1 cellular context compared by ENCODE assay signal in the genomic region with DNA sequence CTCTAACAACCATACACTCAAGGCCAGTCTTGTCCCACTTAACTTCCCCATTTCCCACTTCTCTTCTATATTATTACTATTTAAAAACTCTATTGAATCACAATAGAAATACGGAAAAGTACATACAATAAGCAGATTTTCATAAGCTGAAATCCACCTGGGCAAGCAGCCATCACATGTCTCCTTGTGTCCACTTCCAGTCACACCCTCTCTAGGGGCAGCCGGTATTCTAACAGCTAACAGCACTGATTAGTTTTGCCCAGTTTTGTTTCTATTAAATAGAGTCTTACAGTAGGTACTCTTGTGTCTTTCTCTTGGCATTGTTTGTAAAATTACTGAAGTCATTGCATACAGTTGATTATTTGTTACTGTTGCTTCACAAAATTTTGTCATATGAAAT.
TF ChIP-seq lines count a peak whose summit lies in the region.

No MANE protein-coding gene starts in this region.

TF ChIP-seq in GM12878, 131 proteins besides CTCF, POLR2A, EP300 and RAD21:
- TF ChIP-seq JUNB (IDR thresholded peaks at IDR 0.05) (no peak), CBFB (IDR thresholded peaks at IDR 0.05; ENCODE audit: low read depth) (no peak), IKZF2 (IDR thresholded peaks at IDR 0.05) (no peak), PAX5 (IDR thresholded peaks at IDR 0.05; ENCODE audit: borderline replicate concordance, low read depth, low read length) (no peak), IKZF1 (conservative IDR thresholded peaks at IDR 0.05) (no peak), WRNIP1 (IDR thresholded peaks at IDR 0.05; ENCODE audit: borderline replicate concordance, low read depth, low read length) (no peak), BMI1 (IDR thresholded peaks at IDR 0.05; ENCODE audit: borderline replicate concordance) (no peak), ZNF217 (IDR thresholded peaks at IDR 0.05) (no peak), EED (IDR thresholded peaks at IDR 0.05; ENCODE audit: low read depth) (no peak), SMAD5 (IDR thresholded peaks at IDR 0.05; ENCODE audit: low read depth) (no peak)
- TF ChIP-seq, protein P1, sequence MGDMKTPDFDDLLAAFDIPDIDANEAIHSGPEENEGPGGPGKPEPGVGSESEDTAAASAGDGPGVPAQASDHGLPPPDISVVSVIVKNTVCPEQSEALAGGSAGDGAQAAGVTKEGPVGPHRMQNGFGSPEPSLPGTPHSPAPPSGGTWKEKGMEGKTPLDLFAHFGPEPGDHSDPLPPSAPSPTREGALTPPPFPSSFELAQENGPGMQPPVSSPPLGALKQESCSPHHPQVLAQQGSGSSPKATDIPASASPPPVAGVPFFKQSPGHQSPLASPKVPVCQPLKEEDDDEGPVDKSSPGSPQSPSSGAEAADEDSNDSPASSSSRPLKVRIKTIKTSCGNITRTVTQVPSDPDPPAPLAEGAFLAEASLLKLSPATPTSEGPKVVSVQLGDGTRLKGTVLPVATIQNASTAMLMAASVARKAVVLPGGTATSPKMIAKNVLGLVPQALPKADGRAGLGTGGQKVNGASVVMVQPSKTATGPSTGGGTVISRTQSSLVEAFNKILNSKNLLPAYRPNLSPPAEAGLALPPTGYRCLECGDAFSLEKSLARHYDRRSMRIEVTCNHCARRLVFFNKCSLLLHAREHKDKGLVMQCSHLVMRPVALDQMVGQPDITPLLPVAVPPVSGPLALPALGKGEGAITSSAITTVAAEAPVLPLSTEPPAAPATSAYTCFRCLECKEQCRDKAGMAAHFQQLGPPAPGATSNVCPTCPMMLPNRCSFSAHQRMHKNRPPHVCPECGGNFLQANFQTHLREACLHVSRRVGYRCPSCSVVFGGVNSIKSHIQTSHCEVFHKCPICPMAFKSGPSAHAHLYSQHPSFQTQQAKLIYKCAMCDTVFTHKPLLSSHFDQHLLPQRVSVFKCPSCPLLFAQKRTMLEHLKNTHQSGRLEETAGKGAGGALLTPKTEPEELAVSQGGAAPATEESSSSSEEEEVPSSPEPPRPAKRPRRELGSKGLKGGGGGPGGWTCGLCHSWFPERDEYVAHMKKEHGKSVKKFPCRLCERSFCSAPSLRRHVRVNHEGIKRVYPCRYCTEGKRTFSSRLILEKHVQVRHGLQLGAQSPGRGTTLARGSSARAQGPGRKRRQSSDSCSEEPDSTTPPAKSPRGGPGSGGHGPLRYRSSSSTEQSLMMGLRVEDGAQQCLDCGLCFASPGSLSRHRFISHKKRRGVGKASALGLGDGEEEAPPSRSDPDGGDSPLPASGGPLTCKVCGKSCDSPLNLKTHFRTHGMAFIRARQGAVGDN (IDR thresholded peaks at IDR 0.05) = no peak
- TF ChIP-seq, protein P2, sequence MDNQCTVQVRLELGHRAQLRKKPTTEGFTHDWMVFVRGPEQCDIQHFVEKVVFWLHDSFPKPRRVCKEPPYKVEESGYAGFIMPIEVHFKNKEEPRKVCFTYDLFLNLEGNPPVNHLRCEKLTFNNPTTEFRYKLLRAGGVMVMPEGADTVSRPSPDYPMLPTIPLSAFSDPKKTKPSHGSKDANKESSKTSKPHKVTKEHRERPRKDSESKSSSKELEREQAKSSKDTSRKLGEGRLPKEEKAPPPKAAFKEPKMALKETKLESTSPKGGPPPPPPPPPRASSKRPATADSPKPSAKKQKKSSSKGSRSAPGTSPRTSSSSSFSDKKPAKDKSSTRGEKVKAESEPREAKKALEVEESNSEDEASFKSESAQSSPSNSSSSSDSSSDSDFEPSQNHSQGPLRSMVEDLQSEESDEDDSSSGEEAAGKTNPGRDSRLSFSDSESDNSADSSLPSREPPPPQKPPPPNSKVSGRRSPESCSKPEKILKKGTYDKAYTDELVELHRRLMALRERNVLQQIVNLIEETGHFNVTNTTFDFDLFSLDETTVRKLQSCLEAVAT (IDR thresholded peaks at IDR 0.05) = no peak
- TF ChIP-seq, protein P3, sequence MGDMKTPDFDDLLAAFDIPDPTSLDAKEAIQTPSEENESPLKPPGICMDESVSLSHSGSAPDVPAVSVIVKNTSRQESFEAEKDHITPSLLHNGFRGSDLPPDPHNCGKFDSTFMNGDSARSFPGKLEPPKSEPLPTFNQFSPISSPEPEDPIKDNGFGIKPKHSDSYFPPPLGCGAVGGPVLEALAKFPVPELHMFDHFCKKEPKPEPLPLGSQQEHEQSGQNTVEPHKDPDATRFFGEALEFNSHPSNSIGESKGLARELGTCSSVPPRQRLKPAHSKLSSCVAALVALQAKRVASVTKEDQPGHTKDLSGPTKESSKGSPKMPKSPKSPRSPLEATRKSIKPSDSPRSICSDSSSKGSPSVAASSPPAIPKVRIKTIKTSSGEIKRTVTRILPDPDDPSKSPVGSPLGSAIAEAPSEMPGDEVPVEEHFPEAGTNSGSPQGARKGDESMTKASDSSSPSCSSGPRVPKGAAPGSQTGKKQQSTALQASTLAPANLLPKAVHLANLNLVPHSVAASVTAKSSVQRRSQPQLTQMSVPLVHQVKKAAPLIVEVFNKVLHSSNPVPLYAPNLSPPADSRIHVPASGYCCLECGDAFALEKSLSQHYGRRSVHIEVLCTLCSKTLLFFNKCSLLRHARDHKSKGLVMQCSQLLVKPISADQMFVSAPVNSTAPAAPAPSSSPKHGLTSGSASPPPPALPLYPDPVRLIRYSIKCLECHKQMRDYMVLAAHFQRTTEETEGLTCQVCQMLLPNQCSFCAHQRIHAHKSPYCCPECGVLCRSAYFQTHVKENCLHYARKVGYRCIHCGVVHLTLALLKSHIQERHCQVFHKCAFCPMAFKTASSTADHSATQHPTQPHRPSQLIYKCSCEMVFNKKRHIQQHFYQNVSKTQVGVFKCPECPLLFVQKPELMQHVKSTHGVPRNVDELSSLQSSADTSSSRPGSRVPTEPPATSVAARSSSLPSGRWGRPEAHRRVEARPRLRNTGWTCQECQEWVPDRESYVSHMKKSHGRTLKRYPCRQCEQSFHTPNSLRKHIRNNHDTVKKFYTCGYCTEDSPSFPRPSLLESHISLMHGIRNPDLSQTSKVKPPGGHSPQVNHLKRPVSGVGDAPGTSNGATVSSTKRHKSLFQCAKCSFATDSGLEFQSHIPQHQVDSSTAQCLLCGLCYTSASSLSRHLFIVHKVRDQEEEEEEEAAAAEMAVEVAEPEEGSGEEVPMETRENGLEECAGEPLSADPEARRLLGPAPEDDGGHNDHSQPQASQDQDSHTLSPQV (IDR thresholded peaks at IDR 0.05) = no peak
- TF ChIP-seq, protein P4, sequence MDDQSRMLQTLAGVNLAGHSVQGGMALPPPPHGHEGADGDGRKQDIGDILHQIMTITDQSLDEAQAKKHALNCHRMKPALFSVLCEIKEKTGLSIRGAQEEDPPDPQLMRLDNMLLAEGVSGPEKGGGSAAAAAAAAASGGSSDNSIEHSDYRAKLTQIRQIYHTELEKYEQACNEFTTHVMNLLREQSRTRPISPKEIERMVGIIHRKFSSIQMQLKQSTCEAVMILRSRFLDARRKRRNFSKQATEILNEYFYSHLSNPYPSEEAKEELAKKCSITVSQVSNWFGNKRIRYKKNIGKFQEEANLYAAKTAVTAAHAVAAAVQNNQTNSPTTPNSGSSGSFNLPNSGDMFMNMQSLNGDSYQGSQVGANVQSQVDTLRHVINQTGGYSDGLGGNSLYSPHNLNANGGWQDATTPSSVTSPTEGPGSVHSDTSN (IDR thresholded peaks at IDR 0.05; ENCODE audit: insufficient replicate concordance, low read depth, low read length) = no peak
